In genomic region chr2:157849591-157849990, GRCh38 we compare ENCODE assay signal across 2 cellular contexts.
TF ChIP-seq lines count a peak whose summit lies in the region.

No MANE protein-coding gene starts in this region.

TF ChIP-seq in IMR-90, 13 proteins besides CTCF, POLR2A, EP300 and RAD21:
- no peak for TF ChIP-seq NFE2L2 (IDR thresholded peaks at IDR 0.05; ENCODE audit: low read depth, low read length)
- no peak for TF ChIP-seq CHD1 (IDR thresholded peaks at IDR 0.05; ENCODE audit: low read depth, low read length)
- TF ChIP-seq MAFK (IDR thresholded peaks at IDR 0.05; ENCODE audit: low read depth, low read length), result no peak
- no peak for TF ChIP-seq FOS (IDR thresholded peaks at IDR 0.05; ENCODE audit: low read depth, low read length)
- TF ChIP-seq SMC3 (IDR thresholded peaks at IDR 0.05; ENCODE audit: low read depth, low read length), result no peak
- no peak for TF ChIP-seq RFX5 (IDR thresholded peaks at IDR 0.05; ENCODE audit: low read depth, low read length)
- TF ChIP-seq ELK1 (IDR thresholded peaks at IDR 0.05; ENCODE audit: borderline replicate concordance, low read depth, low read length), result no peak
- no peak for TF ChIP-seq BHLHE40 (IDR thresholded peaks at IDR 0.05; ENCODE audit: low read depth, low read length)
- TF ChIP-seq RCOR1 (IDR thresholded peaks at IDR 0.05; ENCODE audit: insufficient replicate concordance, low read length), result no peak
- no peak for TF ChIP-seq USF2 (IDR thresholded peaks at IDR 0.05; ENCODE audit: low read depth, low read length)
- TF ChIP-seq CEBPB (IDR thresholded peaks at IDR 0.05; ENCODE audit: low read depth, low read length), result no peak

TF ChIP-seq in endothelial cell of umbilical vein, 7 proteins besides CTCF, POLR2A, EP300 and RAD21:
- no peak for TF ChIP-seq GATA2 (IDR thresholded peaks at IDR 0.05; ENCODE audit: insufficient read depth, insufficient read length, low read depth, low read length)
- peak; percentile 48 for TF ChIP-seq FOS (IDR thresholded peaks at IDR 0.05; ENCODE audit: borderline replicate concordance, insufficient read depth, low read length)
